In the genomic region with DNA sequence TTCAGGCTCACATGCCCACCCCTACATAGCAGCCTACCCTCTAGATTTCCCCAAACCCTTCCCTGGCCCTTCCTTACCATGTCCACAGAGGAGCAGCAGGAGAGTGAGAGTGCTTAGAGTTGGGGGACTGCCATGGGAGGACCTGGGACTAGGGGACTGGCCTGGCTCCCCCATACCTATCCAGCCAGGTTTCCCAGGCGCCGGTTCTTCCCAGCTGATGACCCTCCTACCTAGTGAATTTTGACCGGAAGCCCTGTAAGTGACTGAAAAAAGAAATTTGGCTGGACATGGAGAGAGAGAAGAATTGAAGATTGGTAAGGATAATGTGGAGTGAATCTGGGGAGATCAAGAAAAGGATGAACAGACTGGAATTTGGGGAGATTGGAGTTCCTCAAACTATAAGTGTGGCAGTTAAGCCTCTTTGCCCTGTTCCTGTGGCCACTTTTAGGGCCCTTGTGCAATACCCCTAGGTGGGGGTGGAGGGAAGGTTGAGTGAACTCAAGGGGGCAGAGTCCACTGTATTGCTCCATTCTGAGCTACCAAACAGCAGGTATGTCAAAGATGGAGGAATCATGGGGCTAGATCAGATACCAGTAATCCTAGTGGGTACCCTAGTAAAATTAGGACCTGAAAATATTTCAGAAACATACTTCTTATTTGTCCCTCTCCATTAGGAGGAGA, we compare ENCODE assay signal across 20 cellular contexts. TPM values are rescaled to one million over a fixed set of nuclear protein-coding genes. Genes with fewer than 3 reads are reported as not detected.
A peak's percentile ranks its signal among the peaks of the same experiment; 100 is the strongest.
DNase-seq lines count a peak whose midpoint lies in the region; ATAC-seq, FAIRE-seq and TF ChIP-seq lines count a peak whose summit lies in the region.
"Had no signal": no experiment of that assay in that cellular context is flagged by ENCODE, and none has a peak within 500 bp of the region (broad histone marks: within the 10 kb centered on the region; RNA-seq: fewer than 3 reads in every experiment).

No MANE protein-coding gene starts in this region.

- no peak for DNase-seq in activated naive CD8-positive, alpha-beta T cell treated with anti-CD3 and anti-CD28 coated beads for 36 hours
- DNase-seq in activated naive CD8-positive, alpha-beta T cell treated with anti-CD3 and anti-CD28 coated beads, Interleukin-2, amount 50 U/mL, for 24 hours = no peak
- peak; percentile 49 for DNase-seq in SKM-1 (lab: John Stamatoyannopoulos, UW; ENCODE audit: unreplicated experiment)
- DNase-seq in small intestine = peak; percentile 40
- no peak for DNase-seq in naive thymus-derived CD4-positive, alpha-beta T cell
- DNase-seq in thyroid gland = no peak
- no peak for DNase-seq in T-helper 9 cell
- DNase-seq: activated naive CD8-positive, alpha-beta T cell treated with anti-CD3 and anti-CD28 coated beads, Interleukin-2, amount 10 ng/mL, durations not matched to agents 7 days and 5 days; activated T-cell treated with anti-CD3 and anti-CD28 coated beads, Interleukin-2, amount 50 U/mL, for 4 hours; caudate nucleus; mammary epithelial cell; NCI-H1048; NCI-H2107; NCI-H748 treated with DMSO at 0.1 percent for 48 hours; uterus had no signal

- POLR2A ChIA-PET in naive thymus-derived CD4-positive, alpha-beta T cell (lab: Charles Lee) = interaction anchor here (1.1 to 35.8 kb wide), 2 partner anchors 34 to 175 kb away, joined by 3 to 1779 read pairs; a partner anchor contains a TSS

- H3K4me3 ChIP-seq in iPS-20b (ENCODE audit: low read length) (peak overlapping the region; percentile 63; the same call in 1 of the 2 replicates), small intestine (ENCODE audit: low read depth in 1 of 2, low read length in 2 of 2) (no peak overlapping the region), thyroid gland (replicated peaks in 1 of 3) (no peak overlapping the region)
- H3K4me3 ChIP-seq in naive thymus-derived CD4-positive, alpha-beta T cell (ENCODE audit: low read length) = no peak overlapping the region

- H3K9me3 ChIP-seq in iPS-20b (ENCODE audit: insufficient read depth, low read depth, low read length) = no peaks in the 10 kb centered on the region
- H3K9me3 ChIP-seq in small intestine (ENCODE audit: control insufficient read depth, low read depth) = no peaks in the 10 kb centered on the region
- no peaks in the 10 kb centered on the region for H3K9me3 ChIP-seq in naive thymus-derived CD4-positive, alpha-beta T cell (ENCODE audit: control insufficient read depth in 2 of 3, low read length in 3 of 3)
- H3K9me3 ChIP-seq in thyroid gland = no peaks in the 10 kb centered on the region
- H3K9me3 ChIP-seq: uterus had no signal

- WGBS in small intestine, 3 donors = 89 to 92% (median 90%) methylated on average over 3 of the region's 3 CpGs
- WGBS in thyroid gland, 2 donors = 90 to 95% methylated on average over 3 of the region's 3 CpGs

- H3K36me3 Mint-ChIP-seq in activated naive CD8-positive, alpha-beta T cell treated with anti-CD3 and anti-CD28 coated beads for 36 hours = no peaks in the 10 kb centered on the region
- no peaks in the 10 kb centered on the region for H3K36me3 Mint-ChIP-seq in activated naive CD8-positive, alpha-beta T cell treated with anti-CD3 and anti-CD28 coated beads, Interleukin-2, amount 50 U/mL, for 24 hours (ENCODE audit: low read depth)
- H3K36me3 Mint-ChIP-seq in naive thymus-derived CD4-positive, alpha-beta T cell = peaks cover 0 to 3% (median 0%) of the 10 kb centered on the region in 5 donors
- H3K36me3 Mint-ChIP-seq: activated naive CD8-positive, alpha-beta T cell treated with anti-CD3 and anti-CD28 coated beads, Interleukin-2, amount 10 ng/mL, durations not matched to agents 7 days and 5 days had no signal

- no peak overlapping the region for H3K9ac ChIP-seq in iPS-20b (ENCODE audit: low read depth, low read length)

- intact Hi-C loops in naive thymus-derived CD4-positive, alpha-beta T cell (cut with micrococcal nuclease) = no loop called here
- intact Hi-C loops in thyroid gland (cut with DNase I) = no loop called here

- no peak for TF ChIP-seq POLR2A in thyroid gland (IDR thresholded peaks at IDR 0.05)

- TF ChIP-seq CTCF in thyroid gland (IDR thresholded peaks at IDR 0.05) = no peak

- H3K4me1 ChIP-seq in iPS-20b (ENCODE audit: insufficient read depth, low read length) = peaks cover 7% of the 10 kb centered on the region; the same call in 1 of the 2 replicates
- no peaks in the 10 kb centered on the region for H3K4me1 ChIP-seq in small intestine (ENCODE audit: control insufficient read depth in 2 of 2, insufficient read depth in 1 of 2, low read depth in 1 of 2, low read length in 1 of 2)
- peaks cover 4 to 7% of the 10 kb centered on the region in 2 donors for H3K4me1 ChIP-seq in naive thymus-derived CD4-positive, alpha-beta T cell (ENCODE audit: control insufficient read depth in 2 of 2, insufficient read depth in 2 of 2, low read length in 2 of 2)
- peaks cover 0 to 5% of the 10 kb centered on the region in 2 donors for H3K4me1 ChIP-seq in thyroid gland
- H3K4me1 ChIP-seq: uterus had no signal

- FAIRE-seq in small intestine (lab: Jason Lieb, UNC) = no peak
- FAIRE-seq: HTR-8/SVneo had no signal

- ATAC-seq in activated naive CD8-positive, alpha-beta T cell treated with anti-CD3 and anti-CD28 coated beads, Interleukin-2, amount 50 U/mL, for 24 hours = no peak
- no peak for ATAC-seq in naive thymus-derived CD4-positive, alpha-beta T cell

- no peaks in the 10 kb centered on the region for H3K36me3 ChIP-seq in iPS-20b (ENCODE audit: insufficient read depth, low read depth, low read length)
- no peaks in the 10 kb centered on the region for H3K36me3 ChIP-seq in small intestine (ENCODE audit: control insufficient read depth in 2 of 2, insufficient read depth in 2 of 2, low read length in 2 of 2)
- no peaks in the 10 kb centered on the region for H3K36me3 ChIP-seq in naive thymus-derived CD4-positive, alpha-beta T cell (ENCODE audit: control insufficient read depth in 2 of 3, insufficient read depth in 3 of 3, low read length in 3 of 3)
- no peaks in the 10 kb centered on the region for H3K36me3 ChIP-seq in thyroid gland
- H3K36me3 ChIP-seq: uterus had no signal

- no peaks in the 10 kb centered on the region for H3K9me3 Mint-ChIP-seq in activated naive CD8-positive, alpha-beta T cell treated with anti-CD3 and anti-CD28 coated beads for 36 hours
- no peaks in the 10 kb centered on the region for H3K9me3 Mint-ChIP-seq in activated naive CD8-positive, alpha-beta T cell treated with anti-CD3 and anti-CD28 coated beads, Interleukin-2, amount 50 U/mL, for 24 hours
- H3K9me3 Mint-ChIP-seq in naive thymus-derived CD4-positive, alpha-beta T cell = peaks cover 0 to 2% (median 0%) of the 10 kb centered on the region in 11 donors
- H3K9me3 Mint-ChIP-seq: activated naive CD8-positive, alpha-beta T cell treated with anti-CD3 and anti-CD28 coated beads, Interleukin-2, amount 10 ng/mL, durations not matched to agents 7 days and 5 days; activated T-cell treated with anti-CD3 and anti-CD28 coated beads, Interleukin-2, amount 50 U/mL, for 4 hours had no signal

- no peak overlapping the region for H3K27ac ChIP-seq in iPS-20b (ENCODE audit: low read length)
- H3K27ac ChIP-seq in small intestine (ENCODE audit: low read depth in 1 of 2, low read length in 1 of 2) = no peak overlapping the region
- no peak overlapping the region for H3K27ac ChIP-seq in naive thymus-derived CD4-positive, alpha-beta T cell (ENCODE audit: low read depth, low read length)
- no peak overlapping the region for H3K27ac ChIP-seq in thyroid gland
- H3K27ac ChIP-seq: uterus had no signal

- H3K27ac Mint-ChIP-seq in activated naive CD8-positive, alpha-beta T cell treated with anti-CD3 and anti-CD28 coated beads for 36 hours = no peak overlapping the region
- no peak overlapping the region for H3K27ac Mint-ChIP-seq in activated naive CD8-positive, alpha-beta T cell treated with anti-CD3 and anti-CD28 coated beads, Interleukin-2, amount 50 U/mL, for 24 hours
- no peak overlapping the region for H3K27ac Mint-ChIP-seq in naive thymus-derived CD4-positive, alpha-beta T cell
- H3K27ac Mint-ChIP-seq: activated CD4-positive, alpha-beta T cell treated with anti-CD3 and anti-CD28 coated beads for 36 hours; activated naive CD8-positive, alpha-beta T cell treated with anti-CD3 and anti-CD28 coated beads, Interleukin-2, amount 10 ng/mL, durations not matched to agents 7 days and 5 days had no signal

- CTCF ChIA-PET in naive thymus-derived CD4-positive, alpha-beta T cell (lab: Charles Lee) = interaction anchor here (1.9 kb wide), 1 partner anchor 15 kb away, joined by 5 read pairs; no protein-coding TSS in a partner anchor

- peak overlapping the region; percentile 45 for H3K4me3 Mint-ChIP-seq in activated naive CD8-positive, alpha-beta T cell treated with anti-CD3 and anti-CD28 coated beads for 36 hours
- no peak overlapping the region for H3K4me3 Mint-ChIP-seq in activated naive CD8-positive, alpha-beta T cell treated with anti-CD3 and anti-CD28 coated beads, Interleukin-2, amount 50 U/mL, for 24 hours
- H3K4me3 Mint-ChIP-seq in naive thymus-derived CD4-positive, alpha-beta T cell = peak overlapping the region in 5 of 10 donors; percentile 31 to 63 (median 49)
- H3K4me3 Mint-ChIP-seq: activated CD4-positive, alpha-beta T cell treated with anti-CD3 and anti-CD28 coated beads for 36 hours had no signal

- H3K4me1 Mint-ChIP-seq in activated naive CD8-positive, alpha-beta T cell treated with anti-CD3 and anti-CD28 coated beads for 36 hours = peaks cover 6% of the 10 kb centered on the region
- H3K4me1 Mint-ChIP-seq in activated naive CD8-positive, alpha-beta T cell treated with anti-CD3 and anti-CD28 coated beads, Interleukin-2, amount 50 U/mL, for 24 hours = peaks cover 3% of the 10 kb centered on the region
- H3K4me1 Mint-ChIP-seq in naive thymus-derived CD4-positive, alpha-beta T cell = peaks cover 0 to 13% (median 10%) of the 10 kb centered on the region in 7 donors

- peaks cover 63% of the 10 kb centered on the region for H3K27me3 Mint-ChIP-seq in activated naive CD8-positive, alpha-beta T cell treated with anti-CD3 and anti-CD28 coated beads for 36 hours
- peaks cover 57% of the 10 kb centered on the region for H3K27me3 Mint-ChIP-seq in activated naive CD8-positive, alpha-beta T cell treated with anti-CD3 and anti-CD28 coated beads, Interleukin-2, amount 50 U/mL, for 24 hours
- H3K27me3 Mint-ChIP-seq in naive thymus-derived CD4-positive, alpha-beta T cell = peaks cover 38 to 82% (median 56%) of the 10 kb centered on the region in 5 donors

- H3K27me3 ChIP-seq in iPS-20b (ENCODE audit: insufficient read depth, low read length) = peaks cover 55% of the 10 kb centered on the region
- no peaks in the 10 kb centered on the region for H3K27me3 ChIP-seq in small intestine (ENCODE audit: control insufficient read depth in 2 of 2, insufficient read depth in 2 of 2, low read length in 2 of 2)
- H3K27me3 ChIP-seq in naive thymus-derived CD4-positive, alpha-beta T cell (ENCODE audit: control insufficient read depth in 2 of 2, insufficient read depth in 2 of 2, low read length in 2 of 2) = peaks cover 10 to 16% of the 10 kb centered on the region in 2 donors
- peaks cover 6% of the 10 kb centered on the region for H3K27me3 ChIP-seq in thyroid gland
- H3K27me3 ChIP-seq: uterus had no signal

RNA-seq across cellular contexts. Expression of a gene that starts 1.3 kb away (rescaled TPM):
- not detected for total RNA-seq in activated naive CD8-positive, alpha-beta T cell treated with anti-CD3 and anti-CD28 coated beads for 36 hours
- polyA plus RNA-seq in small intestine = not detected
- not detected for total RNA-seq in naive thymus-derived CD4-positive, alpha-beta T cell
- polyA plus RNA-seq in naive thymus-derived CD4-positive, alpha-beta T cell = not detected
- not detected for total RNA-seq in thyroid gland
- total RNA-seq: activated CD4-positive, alpha-beta T cell treated with anti-CD3 and anti-CD28 coated beads for 36 hours; activated naive CD8-positive, alpha-beta T cell treated with anti-CD3 and anti-CD28 coated beads, Interleukin-2, amount 10 ng/mL, durations not matched to agents 7 days and 5 days; activated T-cell treated with anti-CD3 and anti-CD28 coated beads, Interleukin-2, amount 50 U/mL, for 4 hours; fibroblast of villous mesenchyme; mammary epithelial cell; T-helper 2 cell treated with Interferon-gamma antibody and Interleukin-4, amounts not matched to agents 100 ng/mL and 5 ng/mL, for 36 hours; uterus had no signal
- polyA plus RNA-seq: mammary epithelial cell had no signal

RNA-seq across cellular contexts. Expression of a gene that starts 23.8 kb away (rescaled TPM):
- 100 to 1,000 TPM; 228 to 231 TPM for total RNA-seq in activated naive CD8-positive, alpha-beta T cell treated with anti-CD3 and anti-CD28 coated beads for 36 hours
- 100 to 1,000 TPM in 2 of 3 donors, 10 to 100 TPM in 1; 85.4 to 362 (median 170) TPM for polyA plus RNA-seq in small intestine
- 1,000 to 10,000 TPM in 1 of 5 experiments, 100 to 1,000 TPM in 4; 498 to 1,101 (median 659) TPM for total RNA-seq in naive thymus-derived CD4-positive, alpha-beta T cell
- polyA plus RNA-seq in naive thymus-derived CD4-positive, alpha-beta T cell = 1,000 to 10,000 TPM; 3,808 to 5,430 TPM
- total RNA-seq in thyroid gland = 1,000 to 10,000 TPM in 2 of 4 donors, 100 to 1,000 TPM in 2; 739 to 2,947 (median 1,128) TPM

RNA-seq across cellular contexts. Expression of a gene that starts 55.7 kb away (rescaled TPM):
- total RNA-seq in activated naive CD8-positive, alpha-beta T cell treated with anti-CD3 and anti-CD28 coated beads for 36 hours = 10 to 100 TPM; 21.1 to 21.9 TPM
- 10 to 100 TPM; 33.6 to 37.3 (median 34.0) TPM for polyA plus RNA-seq in small intestine
- total RNA-seq in naive thymus-derived CD4-positive, alpha-beta T cell = 10 to 100 TPM; 20.7 to 37.5 (median 25.5) TPM
- 100 to 1,000 TPM in 1 of 2 donors, 10 to 100 TPM in 1; 99.6 to 113 TPM for polyA plus RNA-seq in naive thymus-derived CD4-positive, alpha-beta T cell
- 10 to 100 TPM; 12.5 to 36.4 (median 22.7) TPM for total RNA-seq in thyroid gland

RNA-seq across cellular contexts. Expression of a gene that starts 55.8 kb away (rescaled TPM):
- total RNA-seq in activated naive CD8-positive, alpha-beta T cell treated with anti-CD3 and anti-CD28 coated beads for 36 hours = 10 to 100 TPM in 1 of 2 experiments, 1 to 10 TPM in 1; 9.3 to 10.3 TPM
- polyA plus RNA-seq in small intestine = 1 to 10 TPM in 1 of 3 donors, under 1 TPM in 2; 0.48 to 1.1 (median 0.54) TPM
- 1 to 10 TPM in 3 of 5 experiments, under 1 TPM in 2; 0.54 to 1.5 (median 1.2) TPM for total RNA-seq in naive thymus-derived CD4-positive, alpha-beta T cell
- under 1 TPM; 0.11 to 0.22 TPM for polyA plus RNA-seq in naive thymus-derived CD4-positive, alpha-beta T cell
- 1 to 10 TPM in 2 of 4 donors, under 1 TPM in 2; 0.13 to 2.0 (median 0.97) TPM for total RNA-seq in thyroid gland

Comparison
In these comparisons a context has a peak if more than half of its experiments do, and no peak if none do; other contexts are left out.
1. DNase-seq: peak in SKM-1 (single experiment) and small intestine (single experiment); none in activated naive CD8-positive, alpha-beta T cell treated with anti-CD3 and anti-CD28 coated beads for 36 hours (single experiment), activated naive CD8-positive, alpha-beta T cell treated with anti-CD3 and anti-CD28 coated beads, Interleukin-2, amount 50 U/mL, for 24 hours (single experiment), naive thymus-derived CD4-positive, alpha-beta T cell (0 of 9), thyroid gland (0 of 2) and T-helper 9 cell (single experiment).